Comparison of ENCODE assay signal across 9 cellular contexts in the genomic region with DNA sequence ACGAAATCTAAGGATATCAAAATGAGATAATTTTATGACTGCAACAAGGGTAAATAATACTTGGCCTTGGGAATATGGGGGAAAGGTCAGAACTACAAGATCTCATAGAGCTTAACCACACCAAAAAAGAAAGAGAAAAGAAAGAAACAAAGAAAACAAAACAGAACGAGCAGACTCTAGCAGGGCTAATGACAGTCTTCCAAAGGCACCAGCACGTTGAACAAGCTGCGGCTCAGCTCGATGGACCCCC. TPM values are rescaled to one million over a fixed set of nuclear protein-coding genes. Genes with fewer than 3 reads are reported as not detected.
DNase-seq lines count a peak whose midpoint lies in the region; ATAC-seq, FAIRE-seq and TF ChIP-seq lines count a peak whose summit lies in the region.
"Had no signal": no experiment of that assay in that cellular context is flagged by ENCODE, and none has a peak within 500 bp of the region (broad histone marks: within the 10 kb centered on the region; RNA-seq: fewer than 3 reads in every experiment).

No MANE protein-coding gene starts in this region.

- no peak for TF ChIP-seq CTCF in WERI-Rb-1 (IDR thresholded peaks at IDR 0.05; ENCODE audit: low read depth, low read length)
- TF ChIP-seq CTCF in hepatocyte (IDR thresholded peaks at IDR 0.05; ENCODE audit: poor library complexity), result no peak

- no peak for ATAC-seq in HG03039 (IDR thresholded peaks at IDR 0.05; ENCODE audit: unreplicated experiment)

- H3K36me3 ChIP-seq in WERI-Rb-1 (peaks cover 6% of the 10 kb centered on the region; the same call in 1 of the 2 replicates), hepatocyte (replicated peaks; ENCODE audit: insufficient read depth, low read depth) (no peaks in the 10 kb centered on the region), small intestine (ENCODE audit: control insufficient read depth in 2 of 2, insufficient read depth in 2 of 2, low read length in 2 of 2) (no peaks in the 10 kb centered on the region)

- H3K27ac ChIP-seq in WERI-Rb-1 (peak overlapping the region; percentile 71), hepatocyte (peak overlapping the region; percentile 99), small intestine (ENCODE audit: low read depth in 1 of 2, low read length in 1 of 2) (peak overlapping the region; percentile 97 to 99)

- H3K9me2 ChIP-seq in hepatocyte (replicated peaks; ENCODE audit: insufficient read depth), result no peaks in the 10 kb centered on the region

- DNase-seq in NCI-H526 treated with DMSO at 0.1 percent for 48 hours (lab: John Stamatoyannopoulos, UW) (peak; percentile 44), NCI-H526 (lab: John Stamatoyannopoulos, UW) (no peak), WERI-Rb-1 (no peak), hepatocyte (ENCODE audit: low spot score) (no peak), small intestine (peak; percentile 82), ACHN (no peak)
- DNase-seq in activated CD8-positive, alpha-beta memory T cell treated with anti-CD3 and anti-CD28 coated beads, Interleukin-2, amount 50 U/mL, for 48 hours, result no peak

- FAIRE-seq in small intestine (lab: Jason Lieb, UNC), result no peak
- FAIRE-seq: colon had no signal

- peaks cover 49% of the 10 kb centered on the region for H3K79me2 ChIP-seq in hepatocyte

- H3K4me3 ChIP-seq in WERI-Rb-1 (ENCODE audit: low read depth, low read length) (peak overlapping the region; percentile 95), hepatocyte (peak overlapping the region; percentile 46), small intestine (ENCODE audit: low read depth in 1 of 2, low read length in 2 of 2) (peak overlapping the region; percentile 79 to 92)

- peak overlapping the region; percentile 82 for H3K4me2 ChIP-seq in hepatocyte

- H2AFZ ChIP-seq in hepatocyte, result peak overlapping the region; percentile 71

- peaks cover 32% of the 10 kb centered on the region for H4K20me1 ChIP-seq in hepatocyte (ENCODE audit: insufficient read depth, poor library complexity, severe bottlenecking)

- in situ Hi-C loops in ACHN (cut with HindIII; ENCODE audit: low pct_ligation_motif_present, low pct_unique_long_range_greater_than_20kb, low sequenced_read_pairs), result no loop called here

- H3K27me3 ChIP-seq in WERI-Rb-1 (ENCODE audit: insufficient read depth, low read depth, severe bottlenecking) (no peaks in the 10 kb centered on the region), hepatocyte (no peaks in the 10 kb centered on the region), small intestine (ENCODE audit: control insufficient read depth in 2 of 2, insufficient read depth in 2 of 2, low read length in 2 of 2) (no peaks in the 10 kb centered on the region)

- H3K9me3 ChIP-seq in WERI-Rb-1 (ENCODE audit: severe bottlenecking) (no peaks in the 10 kb centered on the region), hepatocyte (ENCODE audit: low read depth) (no peaks in the 10 kb centered on the region), small intestine (ENCODE audit: control insufficient read depth, low read depth) (no peaks in the 10 kb centered on the region)

- 0% methylated on average over 5 of the region's 5 CpGs for WGBS in hepatocyte (ENCODE audit: low lambda C conversion rate, missing lambda C conversion rate)
- 1 to 2% (median 1%) methylated on average over 5 of the region's 5 CpGs for WGBS in small intestine, 3 donors

- H3K4me1 ChIP-seq in hepatocyte (ENCODE audit: insufficient read depth) (peaks cover 22% of the 10 kb centered on the region), small intestine (ENCODE audit: control insufficient read depth in 2 of 2, insufficient read depth in 1 of 2, low read depth in 1 of 2, low read length in 1 of 2) (peaks cover 0 to 2% of the 10 kb centered on the region in 2 donors)

RNA-seq across cellular contexts. Expression of a gene that starts 0.7 kb away (rescaled TPM):
- total RNA-seq in hepatocyte, result 121 and 141 TPM in 2 replicates
- polyA plus RNA-seq in hepatocyte (72.6 and 102 TPM in 2 replicates), small intestine (10 to 100 TPM; 45.4 to 66.4 (median 48.4) TPM)

RNA-seq across cellular contexts. Expression of a gene that starts 52.4 kb away (rescaled TPM):
- total RNA-seq in hepatocyte, result 25.6 and 38.9 TPM in 2 replicates
- 20.9 and 30.1 TPM in 2 replicates for polyA plus RNA-seq in hepatocyte
- 10 to 100 TPM in 1 of 3 donors, 1 to 10 TPM in 2; 2.2 to 12.0 (median 5.4) TPM for polyA plus RNA-seq in small intestine

Comparison
In these comparisons a context has a peak if more than half of its experiments do, and no peak if none do; other contexts are left out.
1. DNase-seq: peak in NCI-H526 treated with DMSO at 0.1 percent for 48 hours (single experiment) and small intestine (single experiment); none in NCI-H526 (0 of 2), WERI-Rb-1 (single experiment), hepatocyte (single experiment), ACHN (single experiment) and activated CD8-positive, alpha-beta memory T cell treated with anti-CD3 and anti-CD28 coated beads, Interleukin-2, amount 50 U/mL, for 48 hours (single experiment).
2. Peak in every context shown above with its lines, with median percentiles within 50 percentile points of each other: H3K27ac ChIP-seq and H3K4me3 ChIP-seq.